In the genomic region with DNA sequence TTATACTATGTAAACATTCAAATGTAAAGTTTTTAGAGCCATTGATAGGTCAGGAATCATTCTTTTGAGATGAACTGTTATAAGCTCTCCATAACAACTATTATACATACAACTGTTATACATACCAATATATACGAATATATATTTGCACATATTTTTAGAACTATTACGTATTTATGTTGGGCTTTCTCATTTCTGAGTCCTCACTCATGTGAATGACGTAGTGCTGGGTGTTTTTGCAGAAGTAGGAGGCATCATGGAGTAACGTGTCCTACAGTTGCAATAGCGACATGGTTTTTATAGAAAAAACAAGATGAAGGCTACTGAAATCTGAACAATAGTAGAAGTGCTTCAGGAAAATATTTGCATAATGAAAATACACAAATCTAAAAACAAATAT, we compare ENCODE assay signal across 2 cellular contexts.
A peak's percentile ranks its signal among the peaks of the same experiment; 100 is the strongest.
TF ChIP-seq lines count a peak whose summit lies in the region.

No MANE protein-coding gene starts in this region.

TF ChIP-seq in HepG2, 621 proteins besides CTCF, POLR2A, EP300 and RAD21:
- TF ChIP-seq CREB1 (IDR thresholded peaks at IDR 0.05), result peak; percentile 76
- TF ChIP-seq CREB1 (CRISPR knock-in tag; IDR thresholded peaks at IDR 0.05), result no peak
- TF ChIP-seq, protein P1, sequence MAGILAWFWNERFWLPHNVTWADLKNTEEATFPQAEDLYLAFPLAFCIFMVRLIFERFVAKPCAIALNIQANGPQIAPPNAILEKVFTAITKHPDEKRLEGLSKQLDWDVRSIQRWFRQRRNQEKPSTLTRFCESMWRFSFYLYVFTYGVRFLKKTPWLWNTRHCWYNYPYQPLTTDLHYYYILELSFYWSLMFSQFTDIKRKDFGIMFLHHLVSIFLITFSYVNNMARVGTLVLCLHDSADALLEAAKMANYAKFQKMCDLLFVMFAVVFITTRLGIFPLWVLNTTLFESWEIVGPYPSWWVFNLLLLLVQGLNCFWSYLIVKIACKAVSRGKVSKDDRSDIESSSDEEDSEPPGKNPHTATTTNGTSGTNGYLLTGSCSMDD (CRISPR knock-in tag; IDR thresholded peaks at IDR 0.05), result no peak

TF ChIP-seq in K562, 482 proteins besides CTCF, POLR2A, EP300 and RAD21:
- TF ChIP-seq BRF1 (IDR thresholded peaks at IDR 0.05; ENCODE audit: borderline replicate concordance, extremely low read depth, insufficient read length) (no peak), CREB1 (IDR thresholded peaks at IDR 0.05) (peak; percentile 61), CREB1 (CRISPR knock-in tag; IDR thresholded peaks at IDR 0.05) (peak; percentile 48; the same call in 1 of the 2 replicates), RBM14 (IDR thresholded peaks at IDR 0.05; ENCODE audit: borderline replicate concordance, insufficient read depth, low read depth, low read length) (no peak), CREM (IDR thresholded peaks at IDR 0.05; ENCODE audit: low read depth) (0 out of 2 replicates have a peak, but pooled peaks have one; percentile 31), ATF1 (CRISPR knock-in tag; IDR thresholded peaks at IDR 0.05) (no peak), ATF1 (tag; IDR thresholded peaks at IDR 0.05) (peak; percentile 73), TEAD4 (IDR thresholded peaks at IDR 0.05; ENCODE audit: low read length) (no peak), TEAD4 (CRISPR knock-in tag; IDR thresholded peaks at IDR 0.05; ENCODE audit: borderline replicate concordance) (no peak), ZNF316 (IDR thresholded peaks at IDR 0.05) (no peak), ZNF695 (CRISPR knock-in tag; IDR thresholded peaks at IDR 0.05) (no peak), ELF1 (tag; IDR thresholded peaks at IDR 0.05) (no peak), MED1 (CRISPR knock-in tag; IDR thresholded peaks at IDR 0.05; ENCODE audit: borderline replicate concordance) (no peak), TARDBP (IDR thresholded peaks at IDR 0.05) (no peak), ZNF76 (CRISPR knock-in tag; IDR thresholded peaks at IDR 0.05; ENCODE audit: borderline replicate concordance) (no peak)
- TF ChIP-seq, protein P2, sequence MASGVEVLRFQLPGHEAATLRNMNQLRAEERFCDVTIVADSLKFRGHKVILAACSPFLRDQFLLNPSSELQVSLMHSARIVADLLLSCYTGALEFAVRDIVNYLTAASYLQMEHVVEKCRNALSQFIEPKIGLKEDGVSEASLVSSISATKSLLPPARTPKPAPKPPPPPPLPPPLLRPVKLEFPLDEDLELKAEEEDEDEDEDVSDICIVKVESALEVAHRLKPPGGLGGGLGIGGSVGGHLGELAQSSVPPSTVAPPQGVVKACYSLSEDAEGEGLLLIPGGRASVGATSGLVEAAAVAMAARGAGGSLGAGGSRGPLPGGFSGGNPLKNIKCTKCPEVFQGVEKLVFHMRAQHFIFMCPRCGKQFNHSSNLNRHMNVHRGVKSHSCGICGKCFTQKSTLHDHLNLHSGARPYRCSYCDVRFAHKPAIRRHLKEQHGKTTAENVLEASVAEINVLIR (CRISPR knock-in tag; IDR thresholded peaks at IDR 0.05), result 0 out of 2 replicates have a peak, but pooled peaks have one; percentile 11
- TF ChIP-seq, protein P3, sequence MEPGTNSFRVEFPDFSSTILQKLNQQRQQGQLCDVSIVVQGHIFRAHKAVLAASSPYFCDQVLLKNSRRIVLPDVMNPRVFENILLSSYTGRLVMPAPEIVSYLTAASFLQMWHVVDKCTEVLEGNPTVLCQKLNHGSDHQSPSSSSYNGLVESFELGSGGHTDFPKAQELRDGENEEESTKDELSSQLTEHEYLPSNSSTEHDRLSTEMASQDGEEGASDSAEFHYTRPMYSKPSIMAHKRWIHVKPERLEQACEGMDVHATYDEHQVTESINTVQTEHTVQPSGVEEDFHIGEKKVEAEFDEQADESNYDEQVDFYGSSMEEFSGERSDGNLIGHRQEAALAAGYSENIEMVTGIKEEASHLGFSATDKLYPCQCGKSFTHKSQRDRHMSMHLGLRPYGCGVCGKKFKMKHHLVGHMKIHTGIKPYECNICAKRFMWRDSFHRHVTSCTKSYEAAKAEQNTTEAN (CRISPR knock-in tag; IDR thresholded peaks at IDR 0.05), result no peak
- TF ChIP-seq, protein P4, sequence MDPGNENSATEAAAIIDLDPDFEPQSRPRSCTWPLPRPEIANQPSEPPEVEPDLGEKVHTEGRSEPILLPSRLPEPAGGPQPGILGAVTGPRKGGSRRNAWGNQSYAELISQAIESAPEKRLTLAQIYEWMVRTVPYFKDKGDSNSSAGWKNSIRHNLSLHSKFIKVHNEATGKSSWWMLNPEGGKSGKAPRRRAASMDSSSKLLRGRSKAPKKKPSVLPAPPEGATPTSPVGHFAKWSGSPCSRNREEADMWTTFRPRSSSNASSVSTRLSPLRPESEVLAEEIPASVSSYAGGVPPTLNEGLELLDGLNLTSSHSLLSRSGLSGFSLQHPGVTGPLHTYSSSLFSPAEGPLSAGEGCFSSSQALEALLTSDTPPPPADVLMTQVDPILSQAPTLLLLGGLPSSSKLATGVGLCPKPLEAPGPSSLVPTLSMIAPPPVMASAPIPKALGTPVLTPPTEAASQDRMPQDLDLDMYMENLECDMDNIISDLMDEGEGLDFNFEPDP (CRISPR knock-in tag; IDR thresholded peaks at IDR 0.05), result no peak
- TF ChIP-seq, protein P5, sequence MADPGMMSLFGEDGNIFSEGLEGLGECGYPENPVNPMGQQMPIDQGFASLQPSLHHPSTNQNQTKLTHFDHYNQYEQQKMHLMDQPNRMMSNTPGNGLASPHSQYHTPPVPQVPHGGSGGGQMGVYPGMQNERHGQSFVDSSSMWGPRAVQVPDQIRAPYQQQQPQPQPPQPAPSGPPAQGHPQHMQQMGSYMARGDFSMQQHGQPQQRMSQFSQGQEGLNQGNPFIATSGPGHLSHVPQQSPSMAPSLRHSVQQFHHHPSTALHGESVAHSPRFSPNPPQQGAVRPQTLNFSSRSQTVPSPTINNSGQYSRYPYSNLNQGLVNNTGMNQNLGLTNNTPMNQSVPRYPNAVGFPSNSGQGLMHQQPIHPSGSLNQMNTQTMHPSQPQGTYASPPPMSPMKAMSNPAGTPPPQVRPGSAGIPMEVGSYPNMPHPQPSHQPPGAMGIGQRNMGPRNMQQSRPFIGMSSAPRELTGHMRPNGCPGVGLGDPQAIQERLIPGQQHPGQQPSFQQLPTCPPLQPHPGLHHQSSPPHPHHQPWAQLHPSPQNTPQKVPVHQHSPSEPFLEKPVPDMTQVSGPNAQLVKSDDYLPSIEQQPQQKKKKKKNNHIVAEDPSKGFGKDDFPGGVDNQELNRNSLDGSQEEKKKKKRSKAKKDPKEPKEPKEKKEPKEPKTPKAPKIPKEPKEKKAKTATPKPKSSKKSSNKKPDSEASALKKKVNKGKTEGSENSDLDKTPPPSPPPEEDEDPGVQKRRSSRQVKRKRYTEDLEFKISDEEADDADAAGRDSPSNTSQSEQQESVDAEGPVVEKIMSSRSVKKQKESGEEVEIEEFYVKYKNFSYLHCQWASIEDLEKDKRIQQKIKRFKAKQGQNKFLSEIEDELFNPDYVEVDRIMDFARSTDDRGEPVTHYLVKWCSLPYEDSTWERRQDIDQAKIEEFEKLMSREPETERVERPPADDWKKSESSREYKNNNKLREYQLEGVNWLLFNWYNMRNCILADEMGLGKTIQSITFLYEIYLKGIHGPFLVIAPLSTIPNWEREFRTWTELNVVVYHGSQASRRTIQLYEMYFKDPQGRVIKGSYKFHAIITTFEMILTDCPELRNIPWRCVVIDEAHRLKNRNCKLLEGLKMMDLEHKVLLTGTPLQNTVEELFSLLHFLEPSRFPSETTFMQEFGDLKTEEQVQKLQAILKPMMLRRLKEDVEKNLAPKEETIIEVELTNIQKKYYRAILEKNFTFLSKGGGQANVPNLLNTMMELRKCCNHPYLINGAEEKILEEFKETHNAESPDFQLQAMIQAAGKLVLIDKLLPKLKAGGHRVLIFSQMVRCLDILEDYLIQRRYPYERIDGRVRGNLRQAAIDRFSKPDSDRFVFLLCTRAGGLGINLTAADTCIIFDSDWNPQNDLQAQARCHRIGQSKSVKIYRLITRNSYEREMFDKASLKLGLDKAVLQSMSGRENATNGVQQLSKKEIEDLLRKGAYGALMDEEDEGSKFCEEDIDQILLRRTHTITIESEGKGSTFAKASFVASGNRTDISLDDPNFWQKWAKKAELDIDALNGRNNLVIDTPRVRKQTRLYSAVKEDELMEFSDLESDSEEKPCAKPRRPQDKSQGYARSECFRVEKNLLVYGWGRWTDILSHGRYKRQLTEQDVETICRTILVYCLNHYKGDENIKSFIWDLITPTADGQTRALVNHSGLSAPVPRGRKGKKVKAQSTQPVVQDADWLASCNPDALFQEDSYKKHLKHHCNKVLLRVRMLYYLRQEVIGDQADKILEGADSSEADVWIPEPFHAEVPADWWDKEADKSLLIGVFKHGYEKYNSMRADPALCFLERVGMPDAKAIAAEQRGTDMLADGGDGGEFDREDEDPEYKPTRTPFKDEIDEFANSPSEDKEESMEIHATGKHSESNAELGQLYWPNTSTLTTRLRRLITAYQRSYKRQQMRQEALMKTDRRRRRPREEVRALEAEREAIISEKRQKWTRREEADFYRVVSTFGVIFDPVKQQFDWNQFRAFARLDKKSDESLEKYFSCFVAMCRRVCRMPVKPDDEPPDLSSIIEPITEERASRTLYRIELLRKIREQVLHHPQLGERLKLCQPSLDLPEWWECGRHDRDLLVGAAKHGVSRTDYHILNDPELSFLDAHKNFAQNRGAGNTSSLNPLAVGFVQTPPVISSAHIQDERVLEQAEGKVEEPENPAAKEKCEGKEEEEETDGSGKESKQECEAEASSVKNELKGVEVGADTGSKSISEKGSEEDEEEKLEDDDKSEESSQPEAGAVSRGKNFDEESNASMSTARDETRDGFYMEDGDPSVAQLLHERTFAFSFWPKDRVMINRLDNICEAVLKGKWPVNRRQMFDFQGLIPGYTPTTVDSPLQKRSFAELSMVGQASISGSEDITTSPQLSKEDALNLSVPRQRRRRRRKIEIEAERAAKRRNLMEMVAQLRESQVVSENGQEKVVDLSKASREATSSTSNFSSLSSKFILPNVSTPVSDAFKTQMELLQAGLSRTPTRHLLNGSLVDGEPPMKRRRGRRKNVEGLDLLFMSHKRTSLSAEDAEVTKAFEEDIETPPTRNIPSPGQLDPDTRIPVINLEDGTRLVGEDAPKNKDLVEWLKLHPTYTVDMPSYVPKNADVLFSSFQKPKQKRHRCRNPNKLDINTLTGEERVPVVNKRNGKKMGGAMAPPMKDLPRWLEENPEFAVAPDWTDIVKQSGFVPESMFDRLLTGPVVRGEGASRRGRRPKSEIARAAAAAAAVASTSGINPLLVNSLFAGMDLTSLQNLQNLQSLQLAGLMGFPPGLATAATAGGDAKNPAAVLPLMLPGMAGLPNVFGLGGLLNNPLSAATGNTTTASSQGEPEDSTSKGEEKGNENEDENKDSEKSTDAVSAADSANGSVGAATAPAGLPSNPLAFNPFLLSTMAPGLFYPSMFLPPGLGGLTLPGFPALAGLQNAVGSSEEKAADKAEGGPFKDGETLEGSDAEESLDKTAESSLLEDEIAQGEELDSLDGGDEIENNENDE (IDR thresholded peaks at IDR 0.05; ENCODE audit: low read depth, low read length), result no peak
